8 cellular contexts compared by ENCODE assay signal in the genomic region with DNA sequence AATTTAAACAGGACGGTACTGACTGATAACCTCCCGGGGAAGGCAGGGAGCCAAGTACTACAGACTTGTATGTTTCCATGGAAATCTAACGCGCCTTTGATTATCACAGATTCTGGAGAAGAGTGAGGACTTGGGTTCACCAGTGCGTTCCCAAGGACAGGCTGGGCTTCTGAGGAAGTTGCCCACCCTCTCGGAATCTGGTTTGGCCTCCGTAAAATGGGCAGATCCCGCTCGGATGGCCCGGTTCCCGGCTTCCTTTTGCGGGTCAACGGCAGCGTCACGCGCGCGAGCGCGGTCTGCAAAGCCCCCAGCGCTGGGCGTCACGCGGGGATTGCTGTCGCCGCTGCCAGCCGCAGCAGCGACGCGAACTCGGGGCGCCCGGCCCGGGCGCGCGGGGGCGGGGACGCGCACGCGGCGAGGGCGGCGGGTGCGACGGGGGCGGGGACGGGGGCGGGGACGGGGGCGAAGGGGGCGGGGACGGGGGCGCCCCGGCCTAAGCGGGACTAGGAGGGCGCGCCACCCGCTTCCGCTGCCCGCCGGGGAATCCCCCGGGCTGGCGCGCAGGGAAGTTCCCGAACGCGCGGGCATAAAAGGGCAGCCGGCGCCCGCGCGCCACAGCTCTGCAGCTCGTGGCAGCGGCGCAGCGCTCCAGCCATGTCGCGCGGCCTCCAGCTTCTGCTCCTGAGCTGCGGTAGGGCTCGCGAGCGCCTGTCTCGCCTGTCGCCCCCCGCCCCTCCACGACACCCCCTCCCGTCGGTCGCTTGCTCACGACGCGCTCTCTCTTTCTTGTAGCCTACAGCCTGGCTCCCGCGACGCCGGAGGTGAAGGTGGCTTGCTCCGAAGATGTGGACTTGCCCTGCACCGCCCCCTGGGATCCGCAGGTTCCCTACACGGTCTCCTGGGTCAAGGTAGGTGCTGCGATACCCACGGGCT. TPM values are rescaled to one million over a fixed set of nuclear protein-coding genes. Genes with fewer than 3 reads are reported as not detected.
DNase-seq lines count a peak whose midpoint lies in the region; ATAC-seq and TF ChIP-seq lines count a peak whose summit lies in the region.

Gene CD83, plus strand, starts transcription at position 615 of the 933 bp plus-strand sequence. Its CDS starts 40 bp downstream, at position 655.

- TF ChIP-seq POLR2A in prostate gland (IDR thresholded peaks at IDR 0.05) = peak; percentile 28
- TF ChIP-seq POLR2A in uterus (IDR thresholded peaks at IDR 0.05) = peak in 1 of 2 donors; percentile 46

- peak; percentile 44 for ATAC-seq in GM21447 (IDR thresholded peaks at IDR 0.05; ENCODE audit: unreplicated experiment)
- peak; percentile 82 to 95 (median 86) for ATAC-seq in heart right ventricle

- peak within 1 kb of the TSS; percentile 94 to 100 (median 98) for H3K4me3 Mint-ChIP-seq in IgD-negative memory B cell
- peak within 1 kb of the TSS; percentile 95 for H3K4me3 Mint-ChIP-seq in activated naive CD8-positive, alpha-beta T cell treated with anti-CD3 and anti-CD28 coated beads for 36 hours

- H3K9me2 ChIP-seq in DOHH2 (replicated peaks; ENCODE audit: control insufficient read depth, low read length) (no peaks in the 10 kb centered on the region), SU-DHL-6 (replicated peaks; ENCODE audit: insufficient read depth, low read length) (no peaks in the 10 kb centered on the region)

- intact Hi-C loops in heart right ventricle (cut with DNase I) = no loop called here
- intact Hi-C loops in prostate gland (cut with DNase I) = no loop called here
- intact Hi-C loops in uterus (cut with DNase I; ENCODE audit: low total_unique reads) = no loop called here

- H3K36me3 Mint-ChIP-seq in IgD-negative memory B cell = peaks cover 12% of the 10 kb centered on the region
- H3K36me3 Mint-ChIP-seq in activated naive CD8-positive, alpha-beta T cell treated with anti-CD3 and anti-CD28 coated beads for 36 hours = peaks cover 45% of the 10 kb centered on the region

- no peaks in the 10 kb centered on the region for H3K27me3 ChIP-seq in DOHH2 (ENCODE audit: control insufficient read depth, low read length)
- H3K27me3 ChIP-seq in SU-DHL-6 (ENCODE audit: low read length) = no peaks in the 10 kb centered on the region
- no peaks in the 10 kb centered on the region for H3K27me3 ChIP-seq in heart right ventricle
- H3K27me3 ChIP-seq in prostate gland (replicated peaks; ENCODE audit: insufficient read depth) = no peaks in the 10 kb centered on the region
- H3K27me3 ChIP-seq in uterus = no peaks in the 10 kb centered on the region

- TF ChIP-seq CTCF in DOHH2 (IDR thresholded peaks at IDR 0.05; ENCODE audit: low read depth, low read length, poor library complexity, severe bottlenecking) = peak; percentile 34
- TF ChIP-seq CTCF in SU-DHL-6 (IDR thresholded peaks at IDR 0.05; ENCODE audit: insufficient read depth, low read length, poor library complexity, severe bottlenecking) = peak; percentile 32
- peak in 1 of 9 donors; percentile 17 for TF ChIP-seq CTCF in heart right ventricle (IDR thresholded peaks at IDR 0.05)
- TF ChIP-seq CTCF in prostate gland (IDR thresholded peaks at IDR 0.05) = no peak
- TF ChIP-seq CTCF in uterus (IDR thresholded peaks at IDR 0.05) = no peak

- no peaks in the 10 kb centered on the region for H3K9me3 ChIP-seq in DOHH2 (ENCODE audit: control insufficient read depth, insufficient read depth, low read length)
- no peaks in the 10 kb centered on the region for H3K9me3 ChIP-seq in SU-DHL-6 (ENCODE audit: insufficient read depth, low read length)
- H3K9me3 ChIP-seq in heart right ventricle = no peaks in the 10 kb centered on the region
- H3K9me3 ChIP-seq in prostate gland = no peaks in the 10 kb centered on the region
- H3K9me3 ChIP-seq in uterus = no peaks in the 10 kb centered on the region

- H4K20me1 ChIP-seq in DOHH2 (ENCODE audit: control insufficient read depth, insufficient read depth, low read depth, low read length) (no peaks in the 10 kb centered on the region), SU-DHL-6 (ENCODE audit: low read depth, low read length) (peaks cover 11% of the 10 kb centered on the region; the same call in 1 of the 2 replicates)

- no peaks in the 10 kb centered on the region for H3K9me3 Mint-ChIP-seq in IgD-negative memory B cell
- no peaks in the 10 kb centered on the region for H3K9me3 Mint-ChIP-seq in activated naive CD8-positive, alpha-beta T cell treated with anti-CD3 and anti-CD28 coated beads for 36 hours

- H3F3A ChIP-seq in DOHH2 (ENCODE audit: control insufficient read depth, insufficient read depth) = peaks cover 42% of the 10 kb centered on the region
- H3F3A ChIP-seq in SU-DHL-6 (ENCODE audit: insufficient read depth) = peaks cover 36% of the 10 kb centered on the region

- H3K36me3 ChIP-seq in DOHH2 (ENCODE audit: control insufficient read depth, low read length) (peaks cover 47% of the 10 kb centered on the region), SU-DHL-6 (ENCODE audit: low read length) (peaks cover 29% of the 10 kb centered on the region), heart right ventricle (no peaks in the 10 kb centered on the region), prostate gland (no peaks in the 10 kb centered on the region), uterus (no peaks in the 10 kb centered on the region)

- H3K4me1 Mint-ChIP-seq in IgD-negative memory B cell = peaks cover 26 to 38% (median 37%) of the 10 kb centered on the region in 3 donors
- H3K4me1 Mint-ChIP-seq in activated naive CD8-positive, alpha-beta T cell treated with anti-CD3 and anti-CD28 coated beads for 36 hours = peaks cover 28% of the 10 kb centered on the region

- H3K4me2 ChIP-seq in DOHH2 (ENCODE audit: low read length) (peak within 1 kb of the TSS; percentile 97), SU-DHL-6 (ENCODE audit: low read depth, low read length, poor library complexity, severe bottlenecking) (peak within 1 kb of the TSS; percentile 82)

- peak; percentile 86 for DNase-seq in activated naive CD8-positive, alpha-beta T cell treated with anti-CD3 and anti-CD28 coated beads for 36 hours
- DNase-seq in heart right ventricle (peak; percentile 34 to 70), prostate gland (ENCODE audit: low spot score) (peak; percentile 56), uterus (peak; percentile 27 to 50)

- H3K4me3 ChIP-seq in DOHH2 (ENCODE audit: low read length) (peak within 1 kb of the TSS; percentile 95), SU-DHL-6 (ENCODE audit: insufficient read depth, low read length, poor library complexity, severe bottlenecking) (peak within 1 kb of the TSS; percentile 85), heart right ventricle (peak within 1 kb of the TSS; percentile 30 to 80 (median 68)), prostate gland (peak within 1 kb of the TSS; percentile 56 to 62), uterus (peak within 1 kb of the TSS; percentile 37 to 48)

- H3K4me1 ChIP-seq in DOHH2 (ENCODE audit: control insufficient read depth, low read length) (peaks cover 54% of the 10 kb centered on the region), heart right ventricle (peaks cover 0 to 33% (median 4%) of the 10 kb centered on the region in 9 donors), prostate gland (replicated peaks) (no peaks in the 10 kb centered on the region), uterus (no peaks in the 10 kb centered on the region)

- H3K27ac ChIP-seq in DOHH2 (ENCODE audit: low read depth, low read length) (peak within 1 kb of the TSS; percentile 77), SU-DHL-6 (ENCODE audit: low read depth, low read length) (peak within 1 kb of the TSS; percentile 60), heart right ventricle (peak within 1 kb of the TSS in 7 of 10 donors; percentile 50 to 78 (median 64)), prostate gland (peak within 1 kb of the TSS; percentile 27 to 51), uterus (peak within 1 kb of the TSS; percentile 17 to 29)

- 1 to 2% methylated on average over 98 to 106 of the region's 106 CpGs for WGBS in heart right ventricle, 2 donors
- 1% methylated on average over 78 of the region's 106 CpGs for WGBS in prostate gland

- H3K9ac ChIP-seq in SU-DHL-6 (ENCODE audit: low read length) = peak within 1 kb of the TSS; percentile 82

- H3K27ac Mint-ChIP-seq in IgD-negative memory B cell = peak within 1 kb of the TSS; percentile 87 to 100 (median 98)
- H3K27ac Mint-ChIP-seq in activated naive CD8-positive, alpha-beta T cell treated with anti-CD3 and anti-CD28 coated beads for 36 hours = peak within 1 kb of the TSS; percentile 93

- peak within 1 kb of the TSS; percentile 98 for H2AFZ ChIP-seq in SU-DHL-6 (ENCODE audit: low read depth, low read length, severe bottlenecking)

- H3K79me2 ChIP-seq in DOHH2 (ENCODE audit: control insufficient read depth, low read length) = peaks cover 48% of the 10 kb centered on the region
- peaks cover 48% of the 10 kb centered on the region for H3K79me2 ChIP-seq in SU-DHL-6 (ENCODE audit: insufficient read depth, low read length)

- H3K27me3 Mint-ChIP-seq in IgD-negative memory B cell = no peaks in the 10 kb centered on the region
- peaks cover 3% of the 10 kb centered on the region for H3K27me3 Mint-ChIP-seq in activated naive CD8-positive, alpha-beta T cell treated with anti-CD3 and anti-CD28 coated beads for 36 hours

RNA-seq across cellular contexts. Expression of gene CD83, which starts in this region (rescaled TPM):
- 43.8 TPM for polyA plus RNA-seq in IgD-negative memory B cell
- 10 to 100 TPM; 45.0 to 46.9 TPM for total RNA-seq in activated naive CD8-positive, alpha-beta T cell treated with anti-CD3 and anti-CD28 coated beads for 36 hours
- 1 to 10 TPM in 7 of 10 donors, under 1 TPM in 3; 0.82 to 7.5 (median 2.0) TPM for total RNA-seq in heart right ventricle
- polyA plus RNA-seq in heart right ventricle = under 1 TPM; 0.68 to 0.80 TPM
- 1 to 10 TPM; 5.5 to 5.7 TPM for total RNA-seq in prostate gland
- 10 to 100 TPM in 1 of 4 donors, 1 to 10 TPM in 3; 2.0 to 16.9 (median 7.9) TPM for total RNA-seq in uterus

Comparison
In these comparisons a context has a peak if more than half of its experiments do, and no peak if none do; other contexts are left out.
1. Peak in every context shown above with its lines: DNase-seq, ATAC-seq, H3K4me3 ChIP-seq and H3K27ac ChIP-seq.
2. RNA of gene CD83 (polyA plus RNA-seq): 43.8 TPM in IgD-negative memory B cell (single experiment); 0.68 to 0.80 TPM in heart right ventricle; every median in the first group is over 10 times any median in the second.
3. H3K27ac ChIP-seq: peak in every context shown above with its lines; median percentile 77 in DOHH2; 64 in heart right ventricle; 60 in SU-DHL-6; 39 in prostate gland; 23 in uterus.
4. H3K4me3 ChIP-seq: peak in every context shown above with its lines; median percentile 95 in DOHH2; 85 in SU-DHL-6; 68 in heart right ventricle; 59 in prostate gland; 42 in uterus.
5. CTCF ChIP-seq: peak in DOHH2 (single experiment) and SU-DHL-6 (single experiment); none in prostate gland (0 of 4) and uterus (0 of 4).